22 cellular contexts compared by ENCODE assay signal in genomic region chr22:41826001-41826400, GRCh38. TPM values are rescaled to one million over a fixed set of nuclear protein-coding genes. Genes with fewer than 3 reads are reported as not detected.
DNase-seq lines count a peak whose midpoint lies in the region; ATAC-seq, FAIRE-seq and TF ChIP-seq lines count a peak whose summit lies in the region.
"Had no signal": no experiment of that assay in that cellular context is flagged by ENCODE, and none has a peak within 500 bp of the region (broad histone marks: within the 10 kb centered on the region; RNA-seq: fewer than 3 reads in every experiment).

No MANE protein-coding gene starts in this region.

- H4K8ac ChIP-seq in neuronal stem cell (ENCODE audit: low read depth, low read length) = no peak overlapping the region

- POLR2A ChIA-PET in T-cell (lab: Charles Lee) = no interaction called here

- TF ChIP-seq CTCF in kidney (IDR thresholded peaks at IDR 0.05; ENCODE audit: borderline replicate concordance, extremely low read depth, insufficient read depth) = no peak
- TF ChIP-seq CTCF in vagina (IDR thresholded peaks at IDR 0.05) = no peak

- FAIRE-seq in kidney (lab: Jason Lieb, UNC) (no peak), GM12891 (lab: Jason Lieb, UNC) (no peak)

- no peaks in the 10 kb centered on the region for H3K36me3 Mint-ChIP-seq in activated naive CD4-positive, alpha-beta T cell treated with anti-CD3 and anti-CD28 coated beads, Interleukin-2, amount 50 U/mL, for 24 hours
- peaks cover 0 to 19% of the 10 kb centered on the region in 2 donors for H3K36me3 Mint-ChIP-seq in activated naive CD4-positive, alpha-beta T cell treated with anti-CD3 and anti-CD28 coated beads, Interleukin-2, amount 50 U/mL, for 72 hours
- H3K36me3 Mint-ChIP-seq in T-cell = peaks cover 14% of the 10 kb centered on the region

- H3K4me3 ChIP-seq in kidney (ENCODE audit: low read length in 2 of 2) (no peak overlapping the region), neuronal stem cell (ENCODE audit: low read length in 2 of 2) (no peak overlapping the region), vagina (no peak overlapping the region)
- H3K4me3 ChIP-seq: GM23338, mucosa of descending colon, ovary, tibial artery had no signal

- H2BK5ac ChIP-seq in neuronal stem cell (ENCODE audit: low read length) = peak overlapping the region; percentile 8

- no peaks in the 10 kb centered on the region for H3K9me3 Mint-ChIP-seq in activated naive CD4-positive, alpha-beta T cell treated with anti-CD3 and anti-CD28 coated beads, Interleukin-2, amount 50 U/mL, for 24 hours
- H3K9me3 Mint-ChIP-seq in activated naive CD4-positive, alpha-beta T cell treated with anti-CD3 and anti-CD28 coated beads, Interleukin-2, amount 50 U/mL, for 72 hours = no peaks in the 10 kb centered on the region
- H3K9me3 Mint-ChIP-seq in T-cell = no peaks in the 10 kb centered on the region
- H3K9me3 Mint-ChIP-seq: activated CD8-positive, alpha-beta T cell treated with anti-CD3 and anti-CD28 coated beads for 36 hours; activated naive CD8-positive, alpha-beta T cell treated with anti-CD3 and anti-CD28 coated beads, Interleukin-2, amount 10 ng/mL, durations not matched to agents 7 days and 5 days; GM23338 had no signal

- CTCF ChIA-PET in T-cell (lab: Charles Lee) = interaction anchor here in 1 of 2 donors (0.6 kb wide), 1 partner anchor 119 kb away, joined by 3 read pairs; no protein-coding TSS in a partner anchor

- no peak overlapping the region for H2BK15ac ChIP-seq in neuronal stem cell (ENCODE audit: low read length)

- no peak overlapping the region for H2BK12ac ChIP-seq in neuronal stem cell (ENCODE audit: low read length)

- intact Hi-C loops in kidney (cut with DNase I) = no loop called here
- intact Hi-C loops in vagina (cut with DNase I) = loop anchor here (10.0 kb wide), 1 partner anchor 119 kb away; the partner anchor contains the start of gene CENPM

- DNase-seq in activated naive CD4-positive, alpha-beta T cell treated with anti-CD3 and anti-CD28 coated beads, Interleukin-2, amount 50 U/mL, for 72 hours (ENCODE audit: low spot score in 2 of 2) = no peak
- DNase-seq in kidney (no peak), neuronal stem cell (ENCODE audit: low spot score) (no peak), vagina (ENCODE audit: extremely low spot score in 2 of 2) (no peak), NCI-H226 (no peak), GM12891 (ENCODE audit: insufficient read length, low spot score) (no peak), T-cell (no peak)
- DNase-seq: 8988T; activated CD8-positive, alpha-beta T cell treated with anti-CD3 and anti-CD28 coated beads for 36 hours; activated naive CD8-positive, alpha-beta T cell treated with anti-CD3 and anti-CD28 coated beads, Interleukin-2, amount 10 ng/mL, durations not matched to agents 7 days and 5 days; activated T-cell treated with anti-CD3 and anti-CD28 coated beads, Interleukin-2, amount 50 U/mL, for 48 hours; caudate nucleus; DMS 273 treated with DMSO at 0.1 percent for 48 hours; effector memory CD4-positive, alpha-beta T cell; NCI-H1048; NCI-H748 treated with DMSO at 0.1 percent for 48 hours; ovary; tibial artery had no signal

- H2BK120ac ChIP-seq in neuronal stem cell (ENCODE audit: low read depth, low read length) = no peak overlapping the region

- no peak overlapping the region for H2AFZ ChIP-seq in neuronal stem cell (ENCODE audit: low read length)
- H2AFZ ChIP-seq: GM23338 had no signal

- no peaks in the 10 kb centered on the region for H3K79me1 ChIP-seq in neuronal stem cell (ENCODE audit: low read depth, low read length)

- no peak overlapping the region for H3K4me2 ChIP-seq in neuronal stem cell (ENCODE audit: insufficient read depth, low read length, poor library complexity, severe bottlenecking)
- H3K4me2 ChIP-seq: GM23338 had no signal

- no peaks in the 10 kb centered on the region for H3K27me3 Mint-ChIP-seq in activated naive CD4-positive, alpha-beta T cell treated with anti-CD3 and anti-CD28 coated beads, Interleukin-2, amount 50 U/mL, for 24 hours
- H3K27me3 Mint-ChIP-seq in T-cell = no peaks in the 10 kb centered on the region
- H3K27me3 Mint-ChIP-seq: activated CD8-positive, alpha-beta T cell treated with anti-CD3 and anti-CD28 coated beads for 36 hours; activated naive CD8-positive, alpha-beta T cell treated with anti-CD3 and anti-CD28 coated beads, Interleukin-2, amount 10 ng/mL, durations not matched to agents 7 days and 5 days had no signal

- H3K4me1 ChIP-seq in kidney (ENCODE audit: control insufficient read depth in 1 of 2, insufficient read depth in 1 of 2, low read depth in 1 of 2, low read length in 2 of 2) = peaks cover 13 to 16% of the 10 kb centered on the region in 2 donors
- peaks cover 21 to 29% of the 10 kb centered on the region in 2 donors for H3K4me1 ChIP-seq in neuronal stem cell (ENCODE audit: control insufficient read depth in 2 of 2, insufficient read depth in 1 of 2, low read depth in 1 of 2, low read length in 2 of 2)
- H3K4me1 ChIP-seq in vagina = peaks cover 15% of the 10 kb centered on the region

- H3K23ac ChIP-seq in neuronal stem cell (ENCODE audit: low read depth, low read length, poor library complexity) = no peak overlapping the region

- peak overlapping the region; percentile 53 for H2AK5ac ChIP-seq in neuronal stem cell (ENCODE audit: low read depth, low read length)

- no peak overlapping the region for H3K4me3 Mint-ChIP-seq in activated naive CD4-positive, alpha-beta T cell treated with anti-CD3 and anti-CD28 coated beads, Interleukin-2, amount 50 U/mL, for 24 hours
- H3K4me3 Mint-ChIP-seq in T-cell = no peak overlapping the region
- H3K4me3 Mint-ChIP-seq: activated CD8-positive, alpha-beta T cell treated with anti-CD3 and anti-CD28 coated beads for 36 hours; activated naive CD8-positive, alpha-beta T cell treated with anti-CD3 and anti-CD28 coated beads, Interleukin-2, amount 10 ng/mL, durations not matched to agents 7 days and 5 days; GM23338 had no signal

- H3K9ac ChIP-seq in kidney (ENCODE audit: low read length in 2 of 2) = peak overlapping the region in 1 of 2 donors; percentile 30
- H3K9ac ChIP-seq in neuronal stem cell (ENCODE audit: low read depth, low read length, poor library complexity) = peak overlapping the region; percentile 7

- H3K14ac ChIP-seq in neuronal stem cell (ENCODE audit: low read length) = no peak overlapping the region

- peak overlapping the region; percentile 3 to 45 for H3K27ac ChIP-seq in kidney (ENCODE audit: low read depth in 2 of 2, low read length in 2 of 2)
- H3K27ac ChIP-seq in neuronal stem cell (replicated peaks; ENCODE audit: low read length) = no peak overlapping the region
- peak overlapping the region; percentile 24 for H3K27ac ChIP-seq in vagina
- H3K27ac ChIP-seq: ovary, VCaP had no signal

- no CpG with 5 or more reads among the region's 3 CpGs for WGBS in neuronal stem cell (ENCODE audit: extremely low coverage in 2 of 2, insufficient read length in 2 of 2, insufficient replicate concordance in 1 of 2), 2 donors

- ATAC-seq in activated naive CD4-positive, alpha-beta T cell treated with anti-CD3 and anti-CD28 coated beads, Interleukin-2, amount 50 U/mL, for 72 hours = no peak
- no peak for ATAC-seq in T-cell (replicated peaks in 1 of 4)
- ATAC-seq: activated CD8-positive, alpha-beta T cell treated with anti-CD3 and anti-CD28 coated beads for 36 hours; GM23338 had no signal

- TF ChIP-seq POLR2A in vagina (IDR thresholded peaks at IDR 0.05) = no peak
- TF ChIP-seq POLR2A in GM12891 (IDR thresholded peaks at IDR 0.05; ENCODE audit: low read depth, low read length) = no peak

- H3K27ac Mint-ChIP-seq in activated naive CD4-positive, alpha-beta T cell treated with anti-CD3 and anti-CD28 coated beads, Interleukin-2, amount 50 U/mL, for 24 hours = peak overlapping the region; percentile 25
- H3K27ac Mint-ChIP-seq in activated naive CD4-positive, alpha-beta T cell treated with anti-CD3 and anti-CD28 coated beads, Interleukin-2, amount 50 U/mL, for 72 hours = peak overlapping the region in 1 of 2 donors; percentile 81
- H3K27ac Mint-ChIP-seq in T-cell = no peak overlapping the region
- H3K27ac Mint-ChIP-seq: GM23338 had no signal

- H4K91ac ChIP-seq in neuronal stem cell (ENCODE audit: low read depth, low read length, poor library complexity) = no peak overlapping the region

- peaks cover 36% of the 10 kb centered on the region for H3K4me1 Mint-ChIP-seq in activated naive CD4-positive, alpha-beta T cell treated with anti-CD3 and anti-CD28 coated beads, Interleukin-2, amount 50 U/mL, for 24 hours
- peaks cover 11 to 19% (median 16%) of the 10 kb centered on the region in 3 donors for H3K4me1 Mint-ChIP-seq in T-cell

- H3K4ac ChIP-seq in neuronal stem cell (ENCODE audit: low read length) = no peak overlapping the region

- H3K36me3 ChIP-seq in kidney (ENCODE audit: control insufficient read depth in 1 of 2, insufficient read depth in 2 of 2, low read length in 2 of 2) = no peaks in the 10 kb centered on the region
- peaks cover 4 to 39% of the 10 kb centered on the region in 2 donors for H3K36me3 ChIP-seq in neuronal stem cell (replicated peaks in 1 of 2; ENCODE audit: control insufficient read depth in 2 of 2, insufficient read depth in 2 of 2, low read length in 2 of 2)
- no peaks in the 10 kb centered on the region for H3K36me3 ChIP-seq in vagina
- H3K36me3 ChIP-seq: ovary had no signal

- peak overlapping the region; percentile 1 for H3K18ac ChIP-seq in neuronal stem cell (ENCODE audit: low read length)

- no peaks in the 10 kb centered on the region for H3K9me3 ChIP-seq in kidney (ENCODE audit: control insufficient read depth in 1 of 2, low read length in 2 of 2)
- no peaks in the 10 kb centered on the region for H3K9me3 ChIP-seq in neuronal stem cell (replicated peaks in 1 of 2; ENCODE audit: control insufficient read depth in 2 of 2, insufficient read depth in 1 of 2, low read depth in 1 of 2, low read length in 2 of 2)
- H3K9me3 ChIP-seq in vagina = no peaks in the 10 kb centered on the region
- H3K9me3 ChIP-seq: mucosa of descending colon, ovary, tibial artery had no signal

- H3K27me3 ChIP-seq in neuronal stem cell (ENCODE audit: control insufficient read depth in 3 of 3, insufficient read depth in 3 of 3, low read depth in 1 of 3, low read length in 3 of 3) (no peaks in the 10 kb centered on the region), vagina (no peaks in the 10 kb centered on the region)
- H3K27me3 ChIP-seq: ovary, tibial artery had no signal

RNA-seq across cellular contexts. Expression of gene SREBF2, which starts 6.9 kb away (rescaled TPM):
- total RNA-seq in activated naive CD4-positive, alpha-beta T cell treated with anti-CD3 and anti-CD28 coated beads, Interleukin-2, amount 50 U/mL, for 72 hours = 100 to 1,000 TPM; 162 to 163 TPM
- total RNA-seq in kidney (71.4 TPM), vagina (98.0 TPM), T-cell (100 to 1,000 TPM in 3 of 5 donors, 10 to 100 TPM in 2; 71.9 to 128 (median 112) TPM)
- 49.2 TPM for polyA plus RNA-seq in kidney (ENCODE audit: insufficient read depth, low read depth, low replicate concordance)
- 115 TPM for polyA plus RNA-seq in neuronal stem cell (2013, experiment 1 of 2)
- polyA plus RNA-seq in neuronal stem cell (2013, experiment 2 of 2) = 114 TPM
- 92.2 TPM for polyA plus RNA-seq in GM12891 (2012; ENCODE audit: low read depth, missing spikeins)

RNA-seq across cellular contexts. Expression of gene CCDC134, which starts 25.5 kb away (rescaled TPM):
- total RNA-seq in activated naive CD4-positive, alpha-beta T cell treated with anti-CD3 and anti-CD28 coated beads, Interleukin-2, amount 50 U/mL, for 72 hours = 10 to 100 TPM; 16.7 to 31.7 TPM
- total RNA-seq in kidney = 12.2 TPM
- 5.0 TPM for polyA plus RNA-seq in kidney (ENCODE audit: insufficient read depth, low read depth, low replicate concordance)
- 6.9 TPM for polyA plus RNA-seq in neuronal stem cell (2013, experiment 1 of 2)
- 7.1 TPM for polyA plus RNA-seq in neuronal stem cell (2013, experiment 2 of 2)
- total RNA-seq in vagina = 8.8 TPM
- polyA plus RNA-seq in GM12891 (2012; ENCODE audit: low read depth, missing spikeins) = 3.8 TPM
- total RNA-seq in T-cell = 10 to 100 TPM; 14.4 to 21.7 (median 16.7) TPM
